9 cellular contexts compared by ENCODE assay signal in the genomic region with DNA sequence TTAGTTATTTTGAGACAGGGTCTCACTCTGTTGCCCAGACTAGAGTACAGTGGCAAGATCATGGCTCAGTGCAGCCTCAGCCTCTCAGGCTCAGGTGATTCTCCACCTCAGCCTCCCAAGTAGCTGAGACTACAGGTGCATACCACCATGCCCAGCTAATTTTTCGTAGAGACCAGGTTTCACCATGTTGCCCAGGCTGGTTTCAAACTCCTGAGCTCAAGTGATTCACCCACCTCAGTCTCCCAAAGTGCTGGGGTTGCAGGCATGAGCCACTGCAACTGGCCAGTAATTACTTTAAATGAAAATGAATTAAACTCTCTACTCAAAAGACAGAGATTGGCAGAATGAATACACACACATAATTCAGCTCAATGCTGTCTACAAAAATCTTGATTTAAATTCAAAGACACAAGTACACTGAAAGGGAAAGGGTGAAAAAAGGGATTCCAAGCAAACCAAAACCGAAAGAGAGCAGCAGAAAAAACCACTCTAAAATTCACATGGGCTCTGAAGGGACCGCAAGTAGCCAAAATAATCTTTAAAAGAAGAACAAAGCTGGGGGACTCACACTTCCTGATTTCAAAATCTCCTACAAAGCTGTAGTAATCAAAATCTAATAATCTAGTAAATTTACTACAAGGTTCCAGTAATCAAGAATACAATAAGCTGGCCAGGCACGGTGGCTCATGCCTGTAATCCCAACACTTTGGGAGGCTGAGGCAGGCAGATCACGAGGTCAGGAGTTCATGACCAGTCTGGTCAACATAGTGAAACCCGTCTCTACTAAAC. TPM values are rescaled to one million over a fixed set of nuclear protein-coding genes. Genes with fewer than 3 reads are reported as not detected.
A peak's percentile ranks its signal among the peaks of the same experiment; 100 is the strongest.
DNase-seq lines count a peak whose midpoint lies in the region; ATAC-seq and TF ChIP-seq lines count a peak whose summit lies in the region.
"Had no signal": no experiment of that assay in that cellular context is flagged by ENCODE, and none has a peak within 500 bp of the region (broad histone marks: within the 10 kb centered on the region; RNA-seq: fewer than 3 reads in every experiment).

No MANE protein-coding gene starts in this region.

- peaks cover 32% of the 10 kb centered on the region for H3K4me1 Mint-ChIP-seq in activated T-cell treated with anti-CD3 and anti-CD28 coated beads, Interleukin-2, amount 50 U/mL, for 4 hours (ENCODE audit: low read depth)
- H3K4me1 Mint-ChIP-seq in dendritic cell treated with granulocyte-macrophage colony-stimulating factor and Interleukin-4, amounts not matched to agents 40 ng/mL and 50 ng/mL, for 4 days (ENCODE audit: low read depth): peaks cover 19% of the 10 kb centered on the region

- TF ChIP-seq POLR2A in testis (IDR thresholded peaks at IDR 0.05) (no peak), erythroblast (IDR thresholded peaks at IDR 0.05; ENCODE audit: low read length) (no peak)

- peak overlapping the region; percentile 37 for H3K4me3 Mint-ChIP-seq in activated T-cell treated with anti-CD3 and anti-CD28 coated beads, Interleukin-2, amount 50 U/mL, for 4 hours
- H3K4me3 Mint-ChIP-seq in dendritic cell treated with granulocyte-macrophage colony-stimulating factor and Interleukin-4, amounts not matched to agents 40 ng/mL and 50 ng/mL, for 4 days: peak overlapping the region; percentile 55

- no peaks in the 10 kb centered on the region for H3K36me3 ChIP-seq in testis (ENCODE audit: low read depth, missing control alignments)

- intact Hi-C loops in dendritic cell treated with granulocyte-macrophage colony-stimulating factor and Interleukin-4, amounts not matched to agents 40 ng/mL and 50 ng/mL, for 4 days (cut with micrococcal nuclease): no loop called here
- intact Hi-C loops in testis (cut with DNase I; ENCODE audit: low total_unique reads): no loop called here

- H3K4me1 ChIP-seq in testis: no peaks in the 10 kb centered on the region

- H3K4me3 ChIP-seq in HL-60 (replicated peaks; ENCODE audit: insufficient read depth, low read length) (peak overlapping the region; percentile 3; the same call in 1 of the 2 replicates), testis (no peak overlapping the region)

- H3K27ac Mint-ChIP-seq in dendritic cell treated with granulocyte-macrophage colony-stimulating factor and Interleukin-4, amounts not matched to agents 40 ng/mL and 50 ng/mL, for 4 days: peak overlapping the region; percentile 30
- H3K27ac Mint-ChIP-seq: progenitor cell of endocrine pancreas had no signal

- 57 to 62% methylated on average over 6 of the region's 6 CpGs for WGBS in testis, 2 donors

- H3K27ac ChIP-seq in HL-60 (replicated peaks): peak overlapping the region; percentile 50
- H3K27ac ChIP-seq in testis: no peak overlapping the region

- no peaks in the 10 kb centered on the region for H3K27me3 Mint-ChIP-seq in activated T-cell treated with anti-CD3 and anti-CD28 coated beads, Interleukin-2, amount 50 U/mL, for 4 hours (ENCODE audit: low read depth)
- no peaks in the 10 kb centered on the region for H3K27me3 Mint-ChIP-seq in dendritic cell treated with granulocyte-macrophage colony-stimulating factor and Interleukin-4, amounts not matched to agents 40 ng/mL and 50 ng/mL, for 4 days

- no peaks in the 10 kb centered on the region for H3K9me3 ChIP-seq in testis

- TF ChIP-seq CTCF in HL-60 (IDR thresholded peaks at IDR 0.05; ENCODE audit: insufficient read depth, low read length): no peak
- no peak for TF ChIP-seq CTCF in testis (IDR thresholded peaks at IDR 0.05)

- H3K27me3 ChIP-seq in HL-60 (ENCODE audit: insufficient read depth, poor library complexity, severe bottlenecking) (no peaks in the 10 kb centered on the region), testis (no peaks in the 10 kb centered on the region)

- DNase-seq in activated T-cell treated with anti-CD3 and anti-CD28 coated beads, Interleukin-2, amount 50 U/mL, for 4 hours: no peak
- no peak for DNase-seq in activated T-cell treated with anti-CD3 and anti-CD28 coated beads, Interleukin-2, amount 50 U/mL, for 1 hour
- DNase-seq in HL-60 (ENCODE audit: low read depth in 1 of 2, low spot score in 1 of 2) (peak in 1 of 2 experiments; percentile 44), testis (peak; percentile 11), erythroblast (lab: John Stamatoyannopoulos, UW) (no peak), HuH-7 (ENCODE audit: low spot score) (no peak)
- DNase-seq in activated CD8-positive, alpha-beta memory T cell treated with anti-CD3 and anti-CD28 coated beads, Interleukin-2, amount 50 U/mL, for 48 hours: no peak

- peaks cover 16% of the 10 kb centered on the region for H3K9me3 Mint-ChIP-seq in activated T-cell treated with anti-CD3 and anti-CD28 coated beads, Interleukin-2, amount 50 U/mL, for 4 hours
- peaks cover 31% of the 10 kb centered on the region for H3K9me3 Mint-ChIP-seq in dendritic cell treated with granulocyte-macrophage colony-stimulating factor and Interleukin-4, amounts not matched to agents 40 ng/mL and 50 ng/mL, for 4 days

- H3K36me3 Mint-ChIP-seq in activated T-cell treated with anti-CD3 and anti-CD28 coated beads, Interleukin-2, amount 50 U/mL, for 4 hours (ENCODE audit: insufficient read depth): peaks cover 3% of the 10 kb centered on the region
- no peaks in the 10 kb centered on the region for H3K36me3 Mint-ChIP-seq in dendritic cell treated with granulocyte-macrophage colony-stimulating factor and Interleukin-4, amounts not matched to agents 40 ng/mL and 50 ng/mL, for 4 days (ENCODE audit: low read depth)

- no peak for ATAC-seq in activated T-cell treated with anti-CD3 and anti-CD28 coated beads, Interleukin-2, amount 50 U/mL, for 4 hours

RNA-seq across cellular contexts. Expression of a gene that starts 11.8 kb away (rescaled TPM):
- total RNA-seq in activated T-cell treated with anti-CD3 and anti-CD28 coated beads, Interleukin-2, amount 50 U/mL, for 4 hours: 1 to 10 TPM; 1.4 to 2.1 (median 2.1) TPM
- 1 to 10 TPM; 5.6 to 7.1 TPM for total RNA-seq in testis
- polyA plus RNA-seq in testis (ENCODE audit: insufficient read depth, low read depth, low replicate concordance): 21.4 TPM
